ENCODE assay signal across 8 cellular contexts in the genomic region with DNA sequence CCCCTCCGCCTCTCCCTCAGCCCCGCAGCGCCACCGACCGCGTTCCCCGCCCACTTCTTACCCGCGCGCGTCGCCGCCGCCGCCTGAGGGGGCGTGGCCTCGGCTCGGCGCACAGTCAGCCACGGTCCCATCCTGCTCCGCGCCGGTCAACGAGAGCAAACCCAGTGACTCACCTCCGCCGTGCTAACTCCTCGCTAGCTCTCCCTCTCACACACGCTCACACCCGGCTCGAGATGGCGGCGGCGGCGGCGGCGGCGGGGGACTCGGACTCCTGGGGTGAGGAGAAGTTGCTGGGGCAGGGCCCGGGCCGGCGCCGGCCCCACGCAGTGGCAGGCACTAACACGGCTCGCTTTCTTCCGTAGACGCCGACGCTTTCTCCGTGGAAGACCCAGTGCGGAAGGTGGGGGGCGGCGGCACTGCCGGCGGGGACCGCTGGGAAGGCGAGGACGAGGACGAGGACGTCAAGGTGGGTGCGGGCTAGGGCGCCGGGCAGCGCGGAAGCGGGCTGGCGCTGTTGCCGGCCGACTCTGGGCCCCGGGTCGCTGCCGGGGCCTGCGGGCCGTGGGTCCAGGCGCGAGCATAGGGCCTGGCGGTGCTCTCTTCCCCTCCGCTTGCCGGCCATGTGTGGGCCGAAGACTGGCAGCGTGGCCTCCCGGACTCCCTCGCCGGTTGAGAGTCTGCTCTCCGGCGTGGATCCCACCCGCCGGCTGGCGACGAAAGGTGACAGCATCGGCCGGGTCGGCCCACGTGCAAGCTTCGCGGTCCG. TPM values are rescaled to one million over a fixed set of nuclear protein-coding genes. Genes with fewer than 3 reads are reported as not detected.
A peak's percentile ranks its signal among the peaks of the same experiment; 100 is the strongest.
DNase-seq lines count a peak whose midpoint lies in the region; ATAC-seq and TF ChIP-seq lines count a peak whose summit lies in the region.

A gene with protein sequence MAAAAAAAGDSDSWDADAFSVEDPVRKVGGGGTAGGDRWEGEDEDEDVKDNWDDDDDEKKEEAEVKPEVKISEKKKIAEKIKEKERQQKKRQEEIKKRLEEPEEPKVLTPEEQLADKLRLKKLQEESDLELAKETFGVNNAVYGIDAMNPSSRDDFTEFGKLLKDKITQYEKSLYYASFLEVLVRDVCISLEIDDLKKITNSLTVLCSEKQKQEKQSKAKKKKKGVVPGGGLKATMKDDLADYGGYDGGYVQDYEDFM (plus strand): TSS at position 186 of the 766 bp plus-strand sequence. CDS start 48 bp downstream, at position 234.

- H3K9me3 ChIP-seq in duodenal mucosa (ENCODE audit: control insufficient read depth in 1 of 2, low read length in 2 of 2): no peaks in the 10 kb centered on the region
- no peaks in the 10 kb centered on the region for H3K9me3 ChIP-seq in lower lobe of right lung

- peaks cover 23 to 32% of the 10 kb centered on the region in 2 donors for H3K36me3 Mint-ChIP-seq in CD14-positive monocyte
- peaks cover 52% of the 10 kb centered on the region for H3K36me3 Mint-ChIP-seq in activated CD8-positive, alpha-beta T cell treated with anti-CD3 and anti-CD28 coated beads for 36 hours (ENCODE audit: low read depth)

- POLR2A ChIA-PET in activated CD8-positive, alpha-beta T cell treated with anti-CD3 and anti-CD28 coated beads for 36 hours (lab: Charles Lee): interaction anchor here (0.6 to 2.8 kb wide), 10 partner anchors 9 to 251 kb away, joined by 3 to 41 read pairs (median 3); a partner anchor contains a TSS

- peak within 1 kb of the TSS; percentile 93 to 98 (median 96) for H3K27ac Mint-ChIP-seq in CD14-positive monocyte
- peak within 1 kb of the TSS; percentile 96 for H3K27ac Mint-ChIP-seq in activated CD8-positive, alpha-beta T cell treated with anti-CD3 and anti-CD28 coated beads for 36 hours

- peaks cover 0 to under 1% (median 0%) of the 10 kb centered on the region in 7 donors for H3K9me3 Mint-ChIP-seq in CD14-positive monocyte
- H3K9me3 Mint-ChIP-seq in activated CD8-positive, alpha-beta T cell treated with anti-CD3 and anti-CD28 coated beads for 36 hours: no peaks in the 10 kb centered on the region

- peak within 1 kb of the TSS; percentile 85 to 93 for H3K4me3 Mint-ChIP-seq in CD14-positive monocyte
- peak within 1 kb of the TSS; percentile 87 for H3K4me3 Mint-ChIP-seq in activated CD8-positive, alpha-beta T cell treated with anti-CD3 and anti-CD28 coated beads for 36 hours

- H3K36me3 ChIP-seq in duodenal mucosa (ENCODE audit: control insufficient read depth in 1 of 2, insufficient read depth in 2 of 2, low read length in 2 of 2): peaks cover 3 to 10% of the 10 kb centered on the region in 2 donors
- H3K36me3 ChIP-seq in lower lobe of right lung: peaks cover 8% of the 10 kb centered on the region

- H3K9ac ChIP-seq in duodenal mucosa (ENCODE audit: low read depth in 1 of 2, low read length in 2 of 2): peak within 1 kb of the TSS; percentile 89 to 95

- intact Hi-C loops in CD14-positive monocyte (cut with micrococcal nuclease): loop anchor here (5.0 to 10.0 kb wide), 4 partner anchors 110 to 252 kb away; a partner anchor contains a TSS
- intact Hi-C loops in activated CD8-positive, alpha-beta T cell treated with anti-CD3 and anti-CD28 coated beads for 36 hours (cut with micrococcal nuclease): loop anchor here (1.0 to 10.0 kb wide), 3 partner anchors 9 to 232 kb away; a partner anchor contains a TSS
- intact Hi-C loops in lower lobe of right lung (cut with DNase I): no loop called here

- TF ChIP-seq CTCF in CD14-positive monocyte (IDR thresholded peaks at IDR 0.05): no peak
- TF ChIP-seq CTCF in activated CD8-positive, alpha-beta T cell treated with anti-CD3 and anti-CD28 coated beads for 36 hours (IDR thresholded peaks at IDR 0.05): no peak
- TF ChIP-seq CTCF in lower lobe of right lung (IDR thresholded peaks at IDR 0.05): no peak

- CTCF ChIA-PET in activated CD8-positive, alpha-beta T cell treated with anti-CD3 and anti-CD28 coated beads for 36 hours (lab: Charles Lee): interaction anchor here (1.1 to 2.4 kb wide), 2 partner anchors 8 to 109 kb away, joined by 4 to 15 read pairs; no protein-coding TSS in a partner anchor

- DNase-seq in CD14-positive monocyte (ENCODE audit: low spot score) (peak; percentile 96), NCI-H82 treated with DMSO at 0.1 percent for 48 hours (lab: John Stamatoyannopoulos, UW; ENCODE audit: unreplicated experiment) (peak; percentile 95), lower lobe of right lung (peak; percentile 97)
- peak; percentile 95 for DNase-seq in activated CD8-positive, alpha-beta T cell treated with anti-CD3 and anti-CD28 coated beads for 36 hours
- DNase-seq in stimulated activated CD4-positive, alpha-beta T cell treated with anti-CD3 and anti-CD28 coated beads, TNF-alpha, amount 100 ng/mL, for 1 hour (ENCODE audit: low read depth in 3 of 3, low spot score in 1 of 3): peak; percentile 87 to 91 (median 87)

- peak within 1 kb of the TSS; percentile 91 to 92 for H3K4me3 ChIP-seq in duodenal mucosa (ENCODE audit: low read depth in 1 of 2, low read length in 2 of 2)
- peak within 1 kb of the TSS; percentile 96 for H3K4me3 ChIP-seq in lower lobe of right lung

- ATAC-seq in GM19397 (IDR thresholded peaks at IDR 0.05; ENCODE audit: unreplicated experiment) (peak; percentile 81), HG03571 (IDR thresholded peaks at IDR 0.05; ENCODE audit: unreplicated experiment) (peak; percentile 84), lower lobe of right lung (peak; percentile 96 to 97)
- ATAC-seq in activated CD8-positive, alpha-beta T cell treated with anti-CD3 and anti-CD28 coated beads for 36 hours: peak; percentile 93

- H3K27me3 Mint-ChIP-seq in CD14-positive monocyte (ENCODE audit: low read depth in 3 of 3): no peaks in the 10 kb centered on the region
- no peaks in the 10 kb centered on the region for H3K27me3 Mint-ChIP-seq in activated CD8-positive, alpha-beta T cell treated with anti-CD3 and anti-CD28 coated beads for 36 hours

- H3K4me1 ChIP-seq in duodenal mucosa (ENCODE audit: control insufficient read depth in 1 of 2, insufficient read depth in 2 of 2, low read length in 2 of 2) (peaks cover 20 to 21% of the 10 kb centered on the region in 2 donors), lower lobe of right lung (peaks cover 41% of the 10 kb centered on the region)

- H3K27me3 ChIP-seq in duodenal mucosa (ENCODE audit: control insufficient read depth in 1 of 2, insufficient read depth in 2 of 2, low read length in 2 of 2) (no peaks in the 10 kb centered on the region), lower lobe of right lung (ENCODE audit: low read depth) (no peaks in the 10 kb centered on the region)

- H3K27ac ChIP-seq in duodenal mucosa (ENCODE audit: low read depth, low read length): peak within 1 kb of the TSS; percentile 97
- H3K27ac ChIP-seq in lower lobe of right lung: peak within 1 kb of the TSS; percentile 93

- H3K4me1 Mint-ChIP-seq in CD14-positive monocyte: peaks cover 32% of the 10 kb centered on the region
- peaks cover 45% of the 10 kb centered on the region for H3K4me1 Mint-ChIP-seq in activated CD8-positive, alpha-beta T cell treated with anti-CD3 and anti-CD28 coated beads for 36 hours (ENCODE audit: low read depth)

RNA-seq across cellular contexts. Expression of the gene that starts here (rescaled TPM):
- polyA plus RNA-seq in CD14-positive monocyte: 10 to 100 TPM in 1 of 2 donors, 1 to 10 TPM in 1; 9.7 to 13.5 TPM
- total RNA-seq in activated CD8-positive, alpha-beta T cell treated with anti-CD3 and anti-CD28 coated beads for 36 hours: 100 to 1,000 TPM; 109 to 112 TPM
- 60.6 TPM for total RNA-seq in lower lobe of right lung

Comparison
In these comparisons a context has a peak if more than half of its experiments do, and no peak if none do; other contexts are left out.
1. Peak in every context shown above with its lines: DNase-seq, ATAC-seq, H3K4me3 ChIP-seq and H3K27ac ChIP-seq.